10 cellular contexts compared by ENCODE assay signal in the genomic region with DNA sequence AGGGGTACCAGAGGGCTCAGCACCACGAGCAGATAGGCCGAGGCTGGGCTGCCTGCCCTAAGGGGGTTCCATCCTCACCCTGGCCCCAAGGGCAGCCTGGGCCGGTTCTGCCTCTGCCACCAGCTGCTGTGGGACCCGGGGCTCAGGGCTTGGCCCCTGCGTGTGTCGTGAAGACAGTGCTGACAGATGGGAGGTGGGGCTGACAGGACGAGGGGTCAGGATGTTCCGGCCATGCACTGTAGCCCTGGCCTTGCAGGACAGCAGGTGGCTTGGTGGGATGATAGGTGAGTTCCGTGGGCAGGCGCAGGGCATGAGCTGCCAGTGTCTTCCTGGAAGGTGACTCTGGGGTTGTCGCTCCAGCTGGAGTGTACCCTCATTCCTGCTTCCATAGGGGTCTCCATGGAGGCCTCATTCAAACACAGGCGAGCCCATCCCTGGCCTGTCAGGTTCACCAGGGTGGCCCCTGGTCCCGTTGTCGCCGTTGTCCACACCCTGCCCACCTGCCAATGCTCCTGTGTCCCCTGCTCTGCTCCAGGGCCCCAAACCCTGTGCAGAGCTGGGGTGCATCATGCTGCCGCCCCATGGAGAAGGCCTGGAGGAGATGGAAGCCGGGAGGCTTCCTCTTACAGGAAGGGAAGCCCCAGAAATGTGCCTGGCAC. TPM values are rescaled to one million over a fixed set of nuclear protein-coding genes. Genes with fewer than 3 reads are reported as not detected.
A peak's percentile ranks its signal among the peaks of the same experiment; 100 is the strongest.
DNase-seq lines count a peak whose midpoint lies in the region; ATAC-seq and TF ChIP-seq lines count a peak whose summit lies in the region.
"Had no signal": no experiment of that assay in that cellular context is flagged by ENCODE, and none has a peak within 500 bp of the region (broad histone marks: within the 10 kb centered on the region; RNA-seq: fewer than 3 reads in every experiment).

No MANE protein-coding gene starts in this region.

- H3K9me3 Mint-ChIP-seq in CD4-positive, alpha-beta T cell: no peaks in the 10 kb centered on the region

- intact Hi-C loops in CD4-positive, alpha-beta T cell (cut with DNase I, micrococcal nuclease): loop anchor here in 1 of 2 experiments (5.0 kb wide), 1 partner anchor 56 kb away; a partner anchor contains a TSS
- intact Hi-C loops in sigmoid colon (cut with DNase I): loop anchor here (5.0 to 10.0 kb wide), 2 partner anchors 34 to 256 kb away; a partner anchor contains a TSS

- no peak overlapping the region for H3K9ac ChIP-seq in SK-N-MC (ENCODE audit: insufficient read length)

- peaks cover 0 to 51% (median 33%) of the 10 kb centered on the region in 3 donors for H3K4me1 ChIP-seq in gastroesophageal sphincter
- peaks cover 0 to 74% (median 70%) of the 10 kb centered on the region in 4 donors for H3K4me1 ChIP-seq in sigmoid colon

- H3K27ac Mint-ChIP-seq in CD4-positive, alpha-beta T cell: peak overlapping the region; percentile 87

- DNase-seq in CD4-positive, alpha-beta T cell: no peak
- no peak for DNase-seq in SK-N-MC (ENCODE audit: low read depth, low spot score)
- DNase-seq in sigmoid colon: no peak
- DNase-seq in activated CD4-positive, CD25-positive, alpha-beta regulatory T cell treated with anti-CD3 and anti-CD28 coated beads, Interleukin-2, amount 50 U/mL, for 72 hours: no peak
- DNase-seq in DMS153 (lab: John Stamatoyannopoulos, UW): no peak
- DNase-seq: NCI-H1092; NK-92 treated with Interleukin-12 subunit alpha and Interleukin-12 subunit beta, amount 100 ng/mL, for 24 hours had no signal

- TF ChIP-seq POLR2A in gastroesophageal sphincter (IDR thresholded peaks at IDR 0.05) (no peak), sigmoid colon (IDR thresholded peaks at IDR 0.05) (no peak)

- TF ChIP-seq CTCF in CD4-positive, alpha-beta T cell (IDR thresholded peaks at IDR 0.05): no peak
- TF ChIP-seq CTCF in gastroesophageal sphincter (IDR thresholded peaks at IDR 0.05): no peak
- TF ChIP-seq CTCF in sigmoid colon (IDR thresholded peaks at IDR 0.05): no peak

- no peaks in the 10 kb centered on the region for H3K9me3 ChIP-seq in CD4-positive, alpha-beta T cell (ENCODE audit: control insufficient read depth, low read length)
- no peaks in the 10 kb centered on the region for H3K9me3 ChIP-seq in SK-N-MC (ENCODE audit: low read depth, low read length)
- no peaks in the 10 kb centered on the region for H3K9me3 ChIP-seq in gastroesophageal sphincter
- no peaks in the 10 kb centered on the region for H3K9me3 ChIP-seq in sigmoid colon

- H3K36me3 ChIP-seq in SK-N-MC (ENCODE audit: insufficient read depth, low read length): peaks cover 32% of the 10 kb centered on the region
- H3K36me3 ChIP-seq in gastroesophageal sphincter: peaks cover 0 to 36% of the 10 kb centered on the region in 2 donors
- H3K36me3 ChIP-seq in sigmoid colon: peaks cover 9 to 28% (median 15%) of the 10 kb centered on the region in 4 donors

- POLR2A ChIA-PET in CD4-positive, alpha-beta T cell (lab: Charles Lee): interaction anchor here (0.5 to 1.4 kb wide), 5 partner anchors 13 to 464 kb away, joined by 3 to 6 read pairs (median 3); a partner anchor contains a TSS

- peaks cover 19% of the 10 kb centered on the region for H3K36me3 Mint-ChIP-seq in CD4-positive, alpha-beta T cell (ENCODE audit: low read depth)

- no peaks in the 10 kb centered on the region for H3K27me3 ChIP-seq in CD4-positive, alpha-beta T cell (ENCODE audit: control insufficient read depth, insufficient read depth, low read length)
- H3K27me3 ChIP-seq in gastroesophageal sphincter (no peaks in the 10 kb centered on the region), sigmoid colon (no peaks in the 10 kb centered on the region)

- H3K4me3 ChIP-seq in SK-N-MC (no peak overlapping the region), gastroesophageal sphincter (no peak overlapping the region), sigmoid colon (no peak overlapping the region)

- no peak overlapping the region for H3K4me3 Mint-ChIP-seq in CD4-positive, alpha-beta T cell

- H3K4me1 Mint-ChIP-seq in CD4-positive, alpha-beta T cell (ENCODE audit: low read depth): peaks cover 41% of the 10 kb centered on the region

- 63% methylated on average over 3 of the region's 17 CpGs; no CpG with 5 or more reads in 1 of the 2 donors for WGBS in gastroesophageal sphincter (ENCODE audit: low coverage in 1 of 2), 2 donors
- 74 to 80% methylated on average over 17 of the region's 17 CpGs for WGBS in sigmoid colon, 2 donors

- ATAC-seq in CD4-positive, alpha-beta T cell (ENCODE audit: poor library complexity): no peak
- no peak for ATAC-seq in gastroesophageal sphincter
- no peak for ATAC-seq in HG03139 (IDR thresholded peaks at IDR 0.05; ENCODE audit: unreplicated experiment)
- no peak for ATAC-seq in HG03045 (IDR thresholded peaks at IDR 0.05; ENCODE audit: unreplicated experiment)

- H3K27ac ChIP-seq in CD4-positive, alpha-beta T cell (ENCODE audit: low read depth, low read length): peak overlapping the region; percentile 52
- peak overlapping the region; percentile 97 for H3K27ac ChIP-seq in SK-N-MC
- peak overlapping the region in 3 of 4 donors; percentile 90 to 94 (median 92) for H3K27ac ChIP-seq in gastroesophageal sphincter
- peak overlapping the region; percentile 91 to 93 (median 92) for H3K27ac ChIP-seq in sigmoid colon

- H3K27me3 Mint-ChIP-seq in CD4-positive, alpha-beta T cell: no peaks in the 10 kb centered on the region

- TF ChIP-seq EP300 in gastroesophageal sphincter (IDR thresholded peaks at IDR 0.05) (no peak), sigmoid colon (IDR thresholded peaks at IDR 0.05) (no peak)

- CTCF ChIA-PET in CD4-positive, alpha-beta T cell (lab: Charles Lee): no interaction called here

RNA-seq across cellular contexts. Expression of a gene that starts 57.2 kb away (rescaled TPM):
- 10 to 100 TPM; 49.8 to 54.3 TPM for total RNA-seq in CD4-positive, alpha-beta T cell
- total RNA-seq in gastroesophageal sphincter (10 to 100 TPM; 70.8 to 77.4 (median 76.4) TPM), sigmoid colon (10 to 100 TPM; 51.7 to 67.0 (median 66.7) TPM)
- 10 to 100 TPM; 62.5 to 70.1 (median 67.5) TPM for polyA plus RNA-seq in sigmoid colon
